ENCODE assay signal across 8 cellular contexts in the genomic region with DNA sequence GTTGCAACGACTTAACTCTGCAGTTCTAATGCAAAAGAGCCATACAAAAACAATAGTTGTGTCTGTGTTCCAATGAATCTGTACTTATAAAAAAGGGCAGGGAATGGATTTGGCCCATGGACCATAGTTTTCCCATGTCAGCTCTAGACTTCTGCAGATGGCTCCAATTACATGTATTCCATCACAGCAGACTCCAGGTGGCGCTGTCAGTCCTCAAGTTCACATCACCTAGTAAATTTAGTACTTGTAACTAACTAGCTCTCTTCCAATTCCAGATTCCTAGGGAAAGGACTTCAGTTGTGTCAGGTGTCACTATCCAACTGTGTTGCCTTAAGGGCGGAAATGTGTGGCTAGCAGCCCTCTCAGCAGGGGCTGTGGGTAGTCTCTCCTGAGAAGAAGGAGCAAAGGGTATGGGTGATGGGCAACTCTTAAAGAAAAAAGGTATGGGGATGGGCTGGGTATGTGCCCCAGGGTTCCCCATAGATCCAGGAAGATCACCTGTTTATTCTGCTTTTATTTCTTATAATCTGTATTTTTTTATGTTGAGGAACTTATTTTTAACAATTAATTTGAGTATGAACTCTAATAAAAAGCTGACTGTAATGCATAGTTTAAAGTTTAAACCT. TPM values are rescaled to one million over a fixed set of nuclear protein-coding genes. Genes with fewer than 3 reads are reported as not detected.
A peak's percentile ranks its signal among the peaks of the same experiment; 100 is the strongest.
DNase-seq lines count a peak whose midpoint lies in the region; ATAC-seq and TF ChIP-seq lines count a peak whose summit lies in the region.

No MANE protein-coding gene starts in this region.

- H3K4me2 ChIP-seq in osteoblast (ENCODE audit: insufficient read depth, low read length), result no peak overlapping the region

- no peak for ATAC-seq in HG02588 (IDR thresholded peaks at IDR 0.05; ENCODE audit: unreplicated experiment)

- intact Hi-C loops in tibial artery (cut with DNase I; ENCODE audit: low total_unique reads), result no loop called here

- no peak overlapping the region for H2AFZ ChIP-seq in osteoblast (ENCODE audit: low read length)

- H3K79me2 ChIP-seq in osteoblast (ENCODE audit: insufficient read depth, low read length), result no peaks in the 10 kb centered on the region

- H3K27ac ChIP-seq in osteoblast (ENCODE audit: low read depth, low read length) (no peak overlapping the region), tibial artery (no peak overlapping the region)

- H3K4me1 ChIP-seq in osteoblast (ENCODE audit: insufficient read depth, low read length), result no peaks in the 10 kb centered on the region
- no peaks in the 10 kb centered on the region for H3K4me1 ChIP-seq in tibial artery

- H3K36me3 ChIP-seq in osteoblast (ENCODE audit: insufficient read depth, low read length) (peaks cover 3% of the 10 kb centered on the region), tibial artery (peaks cover 13 to 32% (median 24%) of the 10 kb centered on the region in 3 donors)

- no peaks in the 10 kb centered on the region for H3K27me3 ChIP-seq in osteoblast (ENCODE audit: insufficient read depth, low read length)
- H3K27me3 ChIP-seq in tibial artery, result no peaks in the 10 kb centered on the region

- no peak overlapping the region for H3K4me3 ChIP-seq in osteoblast (ENCODE audit: insufficient read depth, low read length)
- H3K4me3 ChIP-seq in tibial artery, result no peak overlapping the region

- peaks cover 2% of the 10 kb centered on the region for H4K20me1 ChIP-seq in osteoblast (ENCODE audit: insufficient read depth, low read length)

- no peaks in the 10 kb centered on the region for H3K9me3 ChIP-seq in osteoblast (ENCODE audit: low read depth, low read length)
- no peaks in the 10 kb centered on the region for H3K9me3 ChIP-seq in tibial artery

- peak; percentile 87 for TF ChIP-seq CTCF in osteoblast (IDR thresholded peaks at IDR 0.05; ENCODE audit: extremely low read depth, low read depth, low read length)
- TF ChIP-seq CTCF in tibial artery (IDR thresholded peaks at IDR 0.05), result peak; percentile 52 to 62

- DNase-seq in CMK (ENCODE audit: low read depth) (peak; percentile 35), HT1080 (ENCODE audit: low read depth) (peak; percentile 61), RKO (ENCODE audit: low spot score) (peak; percentile 80), activated T-helper 1 cell treated with Interleukin-2 at 50 U/mL for 16 hours (ENCODE audit: low read depth) (peak; percentile 40), fibroblast of the conjunctiva (ENCODE audit: low read depth) (peak; percentile 66), osteoblast (ENCODE audit: insufficient read length, low spot score, missing footprints) (peak; percentile 67), tibial artery (peak in 1 of 2 donors; percentile 54)

RNA-seq across cellular contexts. Expression of a gene that starts 36.2 kb away (rescaled TPM):
- total RNA-seq in HT1080 (2014; rRNA removed; shearing (Covaris generic)), result 9.5 and 19.2 TPM in 2 replicates
- 16.4 and 16.9 TPM in 2 replicates for polyA plus RNA-seq in HT1080 (2015; cell fraction: cytosol; rRNA removed)
- 32.2 and 35.0 TPM in 2 replicates for polyA plus RNA-seq in HT1080 (2015; cell fraction: nucleus; rRNA removed)
- 35.7 and 38.0 TPM in 2 replicates for total RNA-seq in osteoblast

RNA-seq across cellular contexts. Expression of a gene that starts 36.2 kb away (rescaled TPM):
- not detected in 2 replicates for total RNA-seq in HT1080 (2014; rRNA removed; shearing (Covaris generic))
- not detected in 2 replicates for polyA plus RNA-seq in HT1080 (2015; cell fraction: cytosol; rRNA removed)
- polyA plus RNA-seq in HT1080 (2015; cell fraction: nucleus; rRNA removed), result not detected in 2 replicates
- under 0.01 TPM in 1 of 2 replicates, not detected in the other for total RNA-seq in osteoblast
